Comparison of ENCODE assay signal across 29 cellular contexts in genomic region chrX:154836163-154836562, GRCh38. TPM values are rescaled to one million over a fixed set of nuclear protein-coding genes. Genes with fewer than 3 reads are reported as not detected.
"Had no signal": no experiment of that assay in that cellular context is flagged by ENCODE, and none has a peak within 500 bp of the region (broad histone marks: within the 10 kb centered on the region; RNA-seq: fewer than 3 reads in every experiment).

No MANE protein-coding gene starts in this region.

- H3K36me3 ChIP-seq: stomach, suprapubic skin, thoracic aorta, thyroid gland, tibial artery, tibial nerve, transverse colon, upper lobe of left lung, upper lobe of right lung, uterus, vagina had no signal

- H3K9me3 ChIP-seq: stomach, suprapubic skin, testis, thoracic aorta, thyroid gland, tibial artery, tibial nerve, transverse colon, upper lobe of left lung, upper lobe of right lung, uterus, vagina had no signal

- H3K27me3 ChIP-seq: stomach, suprapubic skin, testis, thyroid gland, tibial artery, tibial nerve, transverse colon, upper lobe of left lung, upper lobe of right lung, uterus, vagina had no signal

- DNase-seq: stimulated activated CD4-positive, alpha-beta T cell treated with anti-CD3 and anti-CD28 coated beads, Interleukin-2, amount 100 ng/mL, for 48 hours; stimulated activated CD4-positive, alpha-beta T cell treated with anti-CD3 and anti-CD28 coated beads, Interleukin-4, amount 100 ng/mL, for 1 hour; stimulated activated CD4-positive, alpha-beta T cell treated with anti-CD3 and anti-CD28 coated beads, Interleukin-4, amount 100 ng/mL, for 24 hours; stimulated activated CD4-positive, alpha-beta T cell treated with anti-CD3 and anti-CD28 coated beads, Interleukin-4, amount 100 ng/mL, for 4 hours; stimulated activated CD8-positive, alpha-beta memory T cell treated with anti-CD3 and anti-CD28 coated beads, Interleukin-4, amount 100 ng/mL, for 48 hours; stimulated activated naive B cell treated with anti-CD40 and anti-IgM and Interleukin-4, amounts not matched to agents 10 μg/mL and 1 μg/mL and 100 μg/mL, for 72 hours; stimulated activated naive CD4-positive, alpha-beta T cell treated with Interleukin-2 at 50 U/mL for 16 hours; stimulated activated naive CD8-positive, alpha-beta T cell treated with anti-CD3 and anti-CD28 coated beads, Interleukin-15, amount 100 ng/mL, for 72 hours; stimulated activated naive CD8-positive, alpha-beta T cell treated with anti-CD3 and anti-CD28 coated beads, Interleukin-15, Interleukin-2, amounts not matched to agents 100 U/mL and 50 U/mL, for 24 hours; stomach; substantia nigra; testis; thyroid gland; tibial artery; transverse colon; upper lobe of left lung; upper lobe of right lung; uterus had no signal

- H3K27ac ChIP-seq: stomach, suprapubic skin, testis, thoracic aorta, thyroid gland, tibial artery, tibial nerve, transverse colon, upper lobe of left lung, upper lobe of right lung, uterus, vagina had no signal

- FAIRE-seq: urothelium cell line had no signal

- H3K4me1 ChIP-seq: stomach, suprapubic skin, testis, thyroid gland, tibial artery, tibial nerve, transverse colon, upper lobe of left lung, upper lobe of right lung, uterus, vagina had no signal

- H3K4me3 ChIP-seq: stomach, suprapubic skin, testis, thoracic aorta, thyroid gland, tibial artery, tibial nerve, transverse colon, upper lobe of left lung, upper lobe of right lung, uterus, vagina had no signal

- ATAC-seq: stimulated activated effector memory CD8-positive, alpha-beta T cell treated with anti-CD3 and anti-CD28 coated beads, Interleukin-12 subunit alpha, Interleukin-12 subunit beta, amount 100 ng/mL, for 72 hours; stimulated activated memory B cell treated with anti-CD40 and anti-IgM and Interleukin-4, amounts not matched to agents 10 μg/mL and 1 μg/mL and 100 μg/mL, for 72 hours; stimulated activated naive B cell treated with anti-CD40 and anti-IgM and Interleukin-4, amounts not matched to agents 10 μg/mL and 1 μg/mL and 100 μg/mL, for 72 hours; stimulated activated naive CD8-positive, alpha-beta T cell treated with anti-CD3 and anti-CD28 coated beads, Interleukin-15, amount 100 ng/mL, for 72 hours; stimulated activated naive CD8-positive, alpha-beta T cell treated with anti-CD3 and anti-CD28 coated beads, Interleukin-15, Interleukin-2, amounts not matched to agents 100 U/mL and 50 U/mL, for 24 hours; upper lobe of right lung had no signal

RNA-seq across cellular contexts. Expression of gene SMIM9, which starts 1.7 kb away (rescaled TPM):
- total RNA-seq: stomach, subcutaneous adipose tissue, suprapubic skin, temporal lobe, thoracic aorta, thyroid gland, tibial nerve, transverse colon, upper lobe of right lung, ureter, urinary bladder, uterus, vagina had no signal
- polyA plus RNA-seq: stomach, urinary bladder had no signal
